17 cellular contexts compared by ENCODE assay signal in genomic region chr19:45005787-45006186, GRCh38. TPM values are rescaled to one million over a fixed set of nuclear protein-coding genes. Genes with fewer than 3 reads are reported as not detected.
"Had no signal": no experiment of that assay in that cellular context is flagged by ENCODE, and none has a peak within 500 bp of the region (broad histone marks: within the 10 kb centered on the region; RNA-seq: fewer than 3 reads in every experiment).

No MANE protein-coding gene starts in this region.

- H3K4me3 Mint-ChIP-seq: activated B cell treated with CpG ODN at 0.5 μM for 24 hours; activated CD8-positive, alpha-beta memory T cell treated with anti-CD3 and anti-CD28 coated beads, Interleukin-2, amount 10 ng/mL, durations not matched to agents 7 days and 5 days; activated naive CD8-positive, alpha-beta T cell treated with anti-CD3 and anti-CD28 coated beads, Interleukin-2, amount 10 ng/mL, durations not matched to agents 7 days and 5 days; activated T-cell treated with anti-CD3 and anti-CD28 coated beads, Interleukin-2, amount 50 U/mL, for 4 hours; T-helper 1 cell treated with Interleukin-12 subunit alpha and Interleukin-12 subunit beta and Interleukin-4 antibody, amounts not matched to agents 30 μg/mL and 1 μg/mL, for 36 hours had no signal

- ATAC-seq: activated CD8-positive, alpha-beta memory T cell treated with anti-CD3 and anti-CD28 coated beads, Interleukin-2, amount 10 ng/mL, durations not matched to agents 7 days and 5 days; activated T-cell treated with anti-CD3 and anti-CD28 coated beads, Interleukin-2, amount 50 U/mL, for 4 hours; SK-N-SH treated with all-trans-retinoic acid at 6 μM for 48 hours had no signal

- H3K27ac ChIP-seq: ovary had no signal

- H3K9me3 Mint-ChIP-seq: activated B cell treated with CpG ODN at 0.5 μM for 24 hours; activated naive CD8-positive, alpha-beta T cell treated with anti-CD3 and anti-CD28 coated beads, Interleukin-2, amount 10 ng/mL, durations not matched to agents 7 days and 5 days; activated T-cell treated with anti-CD3 and anti-CD28 coated beads, Interleukin-2, amount 50 U/mL, for 4 hours; T-helper 1 cell treated with Interleukin-12 subunit alpha and Interleukin-12 subunit beta and Interleukin-4 antibody, amounts not matched to agents 30 μg/mL and 1 μg/mL, for 36 hours had no signal

- FAIRE-seq: bronchial epithelial cell had no signal

- H3K9me3 ChIP-seq: ovary had no signal

- H3K27me3 ChIP-seq: ovary had no signal

- DNase-seq: activated B cell treated with CpG ODN at 0.5 μM for 24 hours; activated CD8-positive, alpha-beta memory T cell treated with anti-CD3 and anti-CD28 coated beads, Interleukin-2, amount 10 ng/mL, durations not matched to agents 7 days and 5 days; activated gamma-delta T cell treated with Interleukin-2 at 50 U/mL for 16 hours; activated naive CD8-positive, alpha-beta T cell treated with anti-CD3 and anti-CD28 coated beads, Interleukin-2, amount 10 ng/mL, durations not matched to agents 7 days and 5 days; activated T-cell treated with anti-CD3 and anti-CD28 coated beads, Interleukin-2, amount 50 U/mL, for 4 hours; anterior cingulate cortex; foreskin melanocyte; head of caudate nucleus; ovary; retina; trophoblast cell had no signal

- H3K27me3 Mint-ChIP-seq: activated B cell treated with CpG ODN at 0.5 μM for 24 hours; activated CD8-positive, alpha-beta memory T cell treated with anti-CD3 and anti-CD28 coated beads, Interleukin-2, amount 10 ng/mL, durations not matched to agents 7 days and 5 days; activated naive CD8-positive, alpha-beta T cell treated with anti-CD3 and anti-CD28 coated beads, Interleukin-2, amount 10 ng/mL, durations not matched to agents 7 days and 5 days had no signal

- H3K36me3 ChIP-seq: ovary had no signal

- H3K27ac Mint-ChIP-seq: activated B cell treated with CpG ODN at 0.5 μM for 24 hours; activated CD8-positive, alpha-beta memory T cell treated with anti-CD3 and anti-CD28 coated beads, Interleukin-2, amount 10 ng/mL, durations not matched to agents 7 days and 5 days; activated naive CD8-positive, alpha-beta T cell treated with anti-CD3 and anti-CD28 coated beads, Interleukin-2, amount 10 ng/mL, durations not matched to agents 7 days and 5 days; T-helper 1 cell treated with Interleukin-12 subunit alpha and Interleukin-12 subunit beta and Interleukin-4 antibody, amounts not matched to agents 30 μg/mL and 1 μg/mL, for 36 hours had no signal

- H3K4me3 ChIP-seq: ovary had no signal

RNA-seq across cellular contexts. Expression of gene APOC2, which starts 59.9 kb away (rescaled TPM):
- total RNA-seq: activated B cell treated with CpG ODN at 0.5 μM for 24 hours; activated CD8-positive, alpha-beta memory T cell treated with anti-CD3 and anti-CD28 coated beads, Interleukin-2, amount 10 ng/mL, durations not matched to agents 7 days and 5 days; activated naive CD8-positive, alpha-beta T cell treated with anti-CD3 and anti-CD28 coated beads, Interleukin-2, amount 10 ng/mL, durations not matched to agents 7 days and 5 days; activated T-cell treated with anti-CD3 and anti-CD28 coated beads, Interleukin-2, amount 50 U/mL, for 4 hours; bronchial epithelial cell; lung microvascular endothelial cell; skeletal muscle tissue had no signal
- polyA plus RNA-seq: neural cell had no signal
